ENCODE assay signal across 8 cellular contexts in genomic region chr11:124740277-124740882, GRCh38. TPM values are rescaled to one million over a fixed set of nuclear protein-coding genes. Genes with fewer than 3 reads are reported as not detected.
DNase-seq lines count a peak whose midpoint lies in the region; ATAC-seq and TF ChIP-seq lines count a peak whose summit lies in the region.

No MANE protein-coding gene starts in this region.

- TF ChIP-seq CTCF in fibroblast of the aortic adventitia (IDR thresholded peaks at IDR 0.05; ENCODE audit: insufficient read depth, low read length), result peak; percentile 64

- H3K9me3 ChIP-seq in trophoblast cell (ENCODE audit: insufficient read depth, low read depth, low read length), result peaks cover 8% of the 10 kb centered on the region

- H4K12ac ChIP-seq in trophoblast cell (ENCODE audit: low read depth, low read length), result no peak overlapping the region

- no peak overlapping the region for H2BK120ac ChIP-seq in trophoblast cell (ENCODE audit: insufficient read depth, low read length, poor library complexity)

- no peak overlapping the region for H4K91ac ChIP-seq in trophoblast cell (ENCODE audit: low read depth, low read length)

- no peak overlapping the region for H2AK5ac ChIP-seq in trophoblast cell (ENCODE audit: low read length)

- no peak overlapping the region for H3K4ac ChIP-seq in trophoblast cell (ENCODE audit: low read depth, low read length)

- no peak overlapping the region for H4K8ac ChIP-seq in trophoblast cell (ENCODE audit: low read depth, low read length)

- H2BK5ac ChIP-seq in trophoblast cell (ENCODE audit: low read depth, low read length, poor library complexity), result no peak overlapping the region

- H3K27ac ChIP-seq in trophoblast cell (ENCODE audit: low read depth, low read length), result no peak overlapping the region

- H3K36me3 ChIP-seq in trophoblast cell (ENCODE audit: control insufficient read depth in 1 of 2, insufficient read depth in 2 of 2, low read length in 2 of 2), result no peaks in the 10 kb centered on the region

- H3K18ac ChIP-seq in trophoblast cell (ENCODE audit: low read length), result no peak overlapping the region

- H3K14ac ChIP-seq in trophoblast cell (ENCODE audit: low read length), result no peak overlapping the region

- H2AFZ ChIP-seq in trophoblast cell (ENCODE audit: insufficient read depth, low read length, poor library complexity), result no peak overlapping the region

- DNase-seq in DMS 273 (lab: John Stamatoyannopoulos, UW; ENCODE audit: unreplicated experiment) (peak; percentile 65), DMS 273 treated with DMSO at 0.1 percent for 48 hours (lab: John Stamatoyannopoulos, UW) (no peak), NCI-H526 (lab: John Stamatoyannopoulos, UW) (peak; percentile 78 to 91), activated T-cell treated with anti-CD3 and anti-CD28 coated beads for 1 hour (ENCODE audit: low read depth) (peak; percentile 44), fibroblast of the aortic adventitia (ENCODE audit: low read depth) (peak; percentile 33), trophoblast cell (peak in 1 of 2 donors; percentile 25), NCI-H187 treated with DMSO at 0.1 percent for 48 hours (lab: John Stamatoyannopoulos, UW) (no peak)

- no peak overlapping the region for H3K23ac ChIP-seq in trophoblast cell (ENCODE audit: low read length)

- H3K79me1 ChIP-seq in trophoblast cell (ENCODE audit: low read length), result no peaks in the 10 kb centered on the region

- H3K4me3 ChIP-seq in fibroblast of the aortic adventitia (ENCODE audit: low read depth, low read length), result peak overlapping the region; percentile 66
- no peak overlapping the region for H3K4me3 ChIP-seq in trophoblast cell (ENCODE audit: low read depth, low read length)

- peak overlapping the region; percentile 71 for H3K4me2 ChIP-seq in trophoblast cell (ENCODE audit: low read length)

- no peak overlapping the region for H2BK12ac ChIP-seq in trophoblast cell (ENCODE audit: low read length)

- H3K4me1 ChIP-seq in trophoblast cell (ENCODE audit: control insufficient read depth in 1 of 2, insufficient read depth in 2 of 2, low read length in 2 of 2), result peaks cover 8 to 9% of the 10 kb centered on the region in 2 experiments

- H3K9ac ChIP-seq in trophoblast cell (ENCODE audit: low read length), result no peak overlapping the region

- no CpG with 5 or more reads among the region's 37 CpGs for WGBS in trophoblast cell (ENCODE audit: extremely low coverage, insufficient coverage, insufficient read length)

- H3K79me2 ChIP-seq in trophoblast cell (ENCODE audit: control insufficient read depth, insufficient read depth, low read length, poor library complexity), result no peaks in the 10 kb centered on the region

- ATAC-seq in HG02840 (IDR thresholded peaks at IDR 0.05; ENCODE audit: low FRiP score, unreplicated experiment), result peak; percentile 40

- peaks cover 70% of the 10 kb centered on the region for H3K27me3 ChIP-seq in trophoblast cell (ENCODE audit: insufficient read depth, low read length)

RNA-seq across cellular contexts. Expression of gene NRGN, which starts 0.6 kb away (rescaled TPM):
- total RNA-seq in fibroblast of the aortic adventitia (ENCODE audit: low replicate concordance), result 0.27 and 0.33 TPM in 2 replicates
- 0.63 and 0.67 TPM in 2 replicates for polyA plus RNA-seq in trophoblast cell (2013)

RNA-seq across cellular contexts. Expression of gene VSIG2, which starts 11.7 kb away (rescaled TPM):
- total RNA-seq in fibroblast of the aortic adventitia (ENCODE audit: low replicate concordance), result not detected in 2 replicates
- 0.04 TPM in 1 of 2 replicates, not detected in the other for polyA plus RNA-seq in trophoblast cell (2013)

RNA-seq across cellular contexts. Expression of gene ESAM, which starts 21.7 kb away (rescaled TPM):
- total RNA-seq in fibroblast of the aortic adventitia (ENCODE audit: low replicate concordance), result 0.36 and 1.5 TPM in 2 replicates
- polyA plus RNA-seq in trophoblast cell (2013), result 4.6 and 4.8 TPM in 2 replicates

RNA-seq across cellular contexts. Expression of gene MSANTD2, which starts 59.8 kb away (rescaled TPM):
- 10.8 and 15.0 TPM in 2 replicates for total RNA-seq in fibroblast of the aortic adventitia (ENCODE audit: low replicate concordance)
- polyA plus RNA-seq in trophoblast cell (2013), result 8.2 and 8.7 TPM in 2 replicates

Comparison
In these comparisons a context has a peak if more than half of its experiments do, and no peak if none do; other contexts are left out.
1. DNase-seq: peak in DMS 273 (single experiment), NCI-H526 (2 of 2), activated T-cell treated with anti-CD3 and anti-CD28 coated beads for 1 hour (single experiment) and fibroblast of the aortic adventitia (single experiment); none in DMS 273 treated with DMSO at 0.1 percent for 48 hours (single experiment) and NCI-H187 treated with DMSO at 0.1 percent for 48 hours (single experiment).